In the genomic region with DNA sequence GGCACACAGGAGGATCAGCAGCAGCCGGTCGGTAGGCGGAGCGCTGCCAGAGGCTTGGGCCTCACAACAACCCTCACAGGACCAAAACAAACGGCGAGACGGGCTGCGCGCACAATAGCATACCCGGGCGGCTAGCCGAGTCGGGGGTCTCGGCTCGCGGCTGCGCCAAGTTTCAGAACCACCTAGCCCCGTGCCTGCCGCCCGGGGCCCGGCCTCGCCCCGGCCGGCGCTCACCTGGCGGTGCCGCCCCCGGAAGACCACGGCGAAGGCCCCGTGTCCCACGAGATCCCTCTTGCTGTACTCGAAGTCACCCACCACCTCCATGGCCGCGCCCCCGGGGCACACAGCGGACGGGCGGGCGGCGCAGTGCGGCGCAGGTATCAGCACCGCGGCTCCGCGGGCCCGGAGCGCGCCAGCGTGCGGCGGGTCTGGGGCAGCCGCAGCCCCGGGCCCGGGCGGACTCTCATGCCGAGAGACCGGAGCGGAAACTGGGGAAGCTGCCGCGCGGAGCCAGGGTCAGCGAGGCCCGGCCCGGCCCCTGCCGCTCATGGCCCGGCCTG, we compare ENCODE assay signal across 8 cellular contexts.
DNase-seq lines count a peak whose midpoint lies in the region; ATAC-seq and TF ChIP-seq lines count a peak whose summit lies in the region.

No MANE protein-coding gene starts in this region.

- H3K27me3 Mint-ChIP-seq in stimulated activated naive B cell treated with anti-CD40 and anti-IgM and Interleukin-4, amounts not matched to agents 10 μg/mL and 1 μg/mL and 100 μg/mL, for 72 hours, result peaks cover 0 to 3% of the 10 kb centered on the region in 2 donors

- H3K4me3 ChIP-seq in GM12865 (ENCODE audit: low read depth, low read length) (peak overlapping the region; percentile 73), fibroblast of mammary gland (ENCODE audit: control insufficient read depth, low read depth, low read length) (peak overlapping the region; percentile 79), muscle layer of duodenum (ENCODE audit: low read depth in 1 of 2, low read length in 2 of 2) (peak overlapping the region; percentile 71 to 80)

- DNase-seq in GM12865 (ENCODE audit: low read depth) (peak; percentile 72), OCI-M1 (lab: John Stamatoyannopoulos, UW) (peak; percentile 24), activated T-helper 1 cell treated with Interleukin-2 at 50 U/mL for 16 hours (ENCODE audit: low read depth) (peak; percentile 33), fibroblast of mammary gland (ENCODE audit: low read depth) (peak; percentile 57)
- peak; percentile 28 for DNase-seq in stimulated activated naive B cell treated with anti-CD40 and anti-IgM and Interleukin-4, amounts not matched to agents 10 μg/mL and 1 μg/mL and 100 μg/mL, for 72 hours

- peak; percentile 26 for TF ChIP-seq CTCF in GM12865 (IDR thresholded peaks at IDR 0.05; ENCODE audit: insufficient read depth, low read depth, low read length, missing control alignments)
- TF ChIP-seq CTCF in fibroblast of mammary gland (conservative IDR thresholded peaks at IDR 0.05; ENCODE audit: control insufficient read depth, insufficient read depth, low read depth, low read length), result peak; percentile 35

- no peaks in the 10 kb centered on the region for H3K36me3 Mint-ChIP-seq in stimulated activated naive B cell treated with anti-CD40 and anti-IgM and Interleukin-4, amounts not matched to agents 10 μg/mL and 1 μg/mL and 100 μg/mL, for 72 hours

- no peaks in the 10 kb centered on the region for H3K9me3 Mint-ChIP-seq in stimulated activated naive B cell treated with anti-CD40 and anti-IgM and Interleukin-4, amounts not matched to agents 10 μg/mL and 1 μg/mL and 100 μg/mL, for 72 hours

- peaks cover 0 to 9% of the 10 kb centered on the region in 2 donors for H3K4me1 ChIP-seq in muscle layer of duodenum (ENCODE audit: control insufficient read depth in 1 of 2, insufficient read depth in 2 of 2, low read length in 2 of 2)

- H3K36me3 ChIP-seq in muscle layer of duodenum (ENCODE audit: control insufficient read depth in 1 of 2, insufficient read depth in 2 of 2, low read length in 2 of 2), result peaks cover 0 to 11% of the 10 kb centered on the region in 2 donors

- ATAC-seq in HG03039 (IDR thresholded peaks at IDR 0.05; ENCODE audit: unreplicated experiment), result peak; percentile 49
- peak; percentile 77 to 78 for ATAC-seq in stimulated activated naive B cell treated with anti-CD40 and anti-IgM and Interleukin-4, amounts not matched to agents 10 μg/mL and 1 μg/mL and 100 μg/mL, for 72 hours (replicated peaks)
- ATAC-seq in HG03139 (IDR thresholded peaks at IDR 0.05; ENCODE audit: unreplicated experiment), result no peak

- H3K4me1 Mint-ChIP-seq in stimulated activated naive B cell treated with anti-CD40 and anti-IgM and Interleukin-4, amounts not matched to agents 10 μg/mL and 1 μg/mL and 100 μg/mL, for 72 hours, result peaks cover 4 to 5% of the 10 kb centered on the region in 2 donors

- H3K27ac Mint-ChIP-seq in stimulated activated naive B cell treated with anti-CD40 and anti-IgM and Interleukin-4, amounts not matched to agents 10 μg/mL and 1 μg/mL and 100 μg/mL, for 72 hours, result peak overlapping the region; percentile 9

- H3K9me3 ChIP-seq in muscle layer of duodenum (ENCODE audit: control insufficient read depth in 1 of 2, low read length in 2 of 2), result no peaks in the 10 kb centered on the region

- H3K27me3 ChIP-seq in muscle layer of duodenum (ENCODE audit: low read depth, low read length), result no peaks in the 10 kb centered on the region

- no peak overlapping the region for H3K27ac ChIP-seq in muscle layer of duodenum (ENCODE audit: low read length)

- peak overlapping the region; percentile 77 to 80 for H3K4me3 Mint-ChIP-seq in stimulated activated naive B cell treated with anti-CD40 and anti-IgM and Interleukin-4, amounts not matched to agents 10 μg/mL and 1 μg/mL and 100 μg/mL, for 72 hours
